ENCODE assay signal across 8 cellular contexts in genomic region chr19:36850646-36851442, GRCh38. TPM values are rescaled to one million over a fixed set of nuclear protein-coding genes. Genes with fewer than 3 reads are reported as not detected.
DNase-seq lines count a peak whose midpoint lies in the region; ATAC-seq and TF ChIP-seq lines count a peak whose summit lies in the region.

ZNF345 (plus strand) TSS chr19:36850876; CDS start chr19:36876831, 25,955 bp downstream.

- TF ChIP-seq CTCF in foreskin keratinocyte (conservative IDR thresholded peaks at IDR 0.05) (no peak), neural crest cell (conservative IDR thresholded peaks at IDR 0.05) (no peak)

- H3K9me3 ChIP-seq in MG63, result peaks cover 17% of the 10 kb centered on the region

- peak within 1 kb of the TSS; percentile 69 for H3K27ac ChIP-seq in foreskin keratinocyte

- peak within 1 kb of the TSS; percentile 43 for H3K4me3 ChIP-seq in MG63

- peaks cover 6% of the 10 kb centered on the region for H3K9me3 Mint-ChIP-seq in neural crest cell
- H3K9me3 Mint-ChIP-seq in stimulated activated naive CD8-positive, alpha-beta T cell treated with anti-CD3 and anti-CD28 coated beads, Interleukin-15, amount 100 ng/mL, for 72 hours, result peaks cover 19 to 21% of the 10 kb centered on the region in 2 donors

- peak; percentile 86 for ATAC-seq in foreskin keratinocyte
- ATAC-seq in stimulated activated naive CD8-positive, alpha-beta T cell treated with anti-CD3 and anti-CD28 coated beads, Interleukin-15, amount 100 ng/mL, for 72 hours, result peak; percentile 87

- H3K27ac Mint-ChIP-seq in neural crest cell (ENCODE audit: unreplicated experiment), result no peak within 1 kb of the TSS
- H3K27ac Mint-ChIP-seq in stimulated activated naive CD8-positive, alpha-beta T cell treated with anti-CD3 and anti-CD28 coated beads, Interleukin-15, amount 100 ng/mL, for 72 hours, result no peak within 1 kb of the TSS

- H3K36me3 Mint-ChIP-seq in neural crest cell (ENCODE audit: low read depth), result peaks cover 37% of the 10 kb centered on the region

- H3K27me3 ChIP-seq in MG63 (no peaks in the 10 kb centered on the region), foreskin keratinocyte (no peaks in the 10 kb centered on the region)

- H3K4me3 Mint-ChIP-seq in neural crest cell, result no peak within 1 kb of the TSS
- no peak within 1 kb of the TSS for H3K4me3 Mint-ChIP-seq in stimulated activated naive CD8-positive, alpha-beta T cell treated with anti-CD3 and anti-CD28 coated beads, Interleukin-15, amount 100 ng/mL, for 72 hours

- no peaks in the 10 kb centered on the region for H3K4me1 ChIP-seq in foreskin keratinocyte

- H3K4me1 Mint-ChIP-seq in neural crest cell, result peaks cover 4% of the 10 kb centered on the region
- H3K4me1 Mint-ChIP-seq in stimulated activated naive CD8-positive, alpha-beta T cell treated with anti-CD3 and anti-CD28 coated beads, Interleukin-15, amount 100 ng/mL, for 72 hours, result no peaks in the 10 kb centered on the region

- peak; percentile 93 for DNase-seq in EH (ENCODE audit: low read depth)
- DNase-seq in GOT3 (lab: John Stamatoyannopoulos, UW), result peak; percentile 25
- peak; percentile 49 for DNase-seq in MG63
- peak; percentile 59 for DNase-seq in SHP77 treated with DMSO at 0.1 percent for 48 hours (lab: John Stamatoyannopoulos, UW)
- DNase-seq in activated gamma-delta T cell treated with Interleukin-2 at 50 U/mL for 16 hours, result peak; percentile 81
- DNase-seq in foreskin keratinocyte, result peak; percentile 85 to 94
- DNase-seq in neural crest cell (ENCODE audit: low read depth, low spot score), result peak; percentile 70
- DNase-seq in stimulated activated naive CD8-positive, alpha-beta T cell treated with anti-CD3 and anti-CD28 coated beads, Interleukin-15, amount 100 ng/mL, for 72 hours, result peak; percentile 86 to 91

- no peaks in the 10 kb centered on the region for H3K36me3 ChIP-seq in MG63

- H3K27me3 Mint-ChIP-seq in neural crest cell (ENCODE audit: low read depth), result no peaks in the 10 kb centered on the region
- no peaks in the 10 kb centered on the region for H3K27me3 Mint-ChIP-seq in stimulated activated naive CD8-positive, alpha-beta T cell treated with anti-CD3 and anti-CD28 coated beads, Interleukin-15, amount 100 ng/mL, for 72 hours

RNA-seq across cellular contexts. Expression of gene ZNF345, which starts in this region (rescaled TPM):
- total RNA-seq in MG63 (2014; rRNA removed; shearing (Covaris generic); ENCODE audit: low replicate concordance), result not detected in 2 replicates
- total RNA-seq in foreskin keratinocyte (1.1 and 1.3 TPM in 2 replicates), neural crest cell (8.7 and 10.2 TPM in 2 replicates)
- polyA plus RNA-seq in foreskin keratinocyte, result 0.29 and 0.47 TPM in 2 replicates

Comparison
In these comparisons a context has a peak if more than half of its experiments do, and no peak if none do; other contexts are left out.
1. Peak in every context shown above with its lines: DNase-seq, ATAC-seq, H3K4me3 ChIP-seq and H3K27ac ChIP-seq.
2. Peak in DNase-seq and H3K4me3 ChIP-seq in MG63; RNA of the gene not detected or under 1 TPM.
3. DNase-seq: peak in every context shown above with its lines; median percentile 93 in EH; 90 in foreskin keratinocyte; 88 in stimulated activated naive CD8-positive, alpha-beta T cell treated with anti-CD3 and anti-CD28 coated beads, Interleukin-15, amount 100 ng/mL, for 72 hours; 81 in activated gamma-delta T cell treated with Interleukin-2 at 50 U/mL for 16 hours; 70 in neural crest cell; 59 in SHP77 treated with DMSO at 0.1 percent for 48 hours; 49 in MG63; 25 in GOT3.